In the genomic region with DNA sequence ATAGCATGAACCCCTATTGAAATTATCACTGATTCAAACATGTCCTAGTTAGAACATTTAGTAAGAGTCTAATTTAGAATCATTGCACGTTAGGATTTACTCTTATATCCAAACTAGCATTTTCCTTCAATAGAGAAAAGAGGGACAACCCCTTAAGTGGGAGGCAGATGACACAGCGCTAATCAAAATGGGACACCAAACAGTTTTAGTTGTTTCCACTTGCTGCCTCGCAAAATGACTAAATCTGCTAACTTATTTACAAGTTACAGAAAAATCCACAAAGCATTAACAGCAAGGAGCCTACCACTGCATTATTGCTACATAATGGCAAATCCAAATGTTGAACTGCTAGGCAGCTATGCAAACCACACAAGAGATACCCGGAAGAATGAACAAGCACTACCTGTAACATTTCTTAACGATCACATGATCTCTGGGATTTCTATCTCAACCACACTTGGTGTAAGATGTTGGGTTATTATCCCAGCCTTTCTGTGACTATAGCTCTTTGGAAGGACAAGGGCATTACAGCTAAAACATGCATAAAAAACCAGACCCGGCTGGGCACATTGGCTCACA, we compare ENCODE assay signal across 20 cellular contexts.
DNase-seq lines count a peak whose midpoint lies in the region; ATAC-seq and TF ChIP-seq lines count a peak whose summit lies in the region.
"Had no signal": no experiment of that assay in that cellular context is flagged by ENCODE, and none has a peak within 500 bp of the region (broad histone marks: within the 10 kb centered on the region; RNA-seq: fewer than 3 reads in every experiment).

No MANE protein-coding gene starts in this region.

- peak overlapping the region; percentile 29 for H3K27ac Mint-ChIP-seq in activated CD8-positive, alpha-beta memory T cell treated with anti-CD3 and anti-CD28 coated beads, Interleukin-2, amount 10 ng/mL, durations not matched to agents 7 days and 5 days
- peak overlapping the region; percentile 90 to 93 for H3K27ac Mint-ChIP-seq in activated naive CD4-positive, alpha-beta T cell treated with anti-CD3 and anti-CD28 coated beads, Interleukin-2, amount 50 U/mL, for 72 hours
- H3K27ac Mint-ChIP-seq in naive thymus-derived CD4-positive, alpha-beta T cell: peak overlapping the region in 6 of 9 donors; percentile 7 to 75 (median 54)

- intact Hi-C loops in naive thymus-derived CD4-positive, alpha-beta T cell (cut with micrococcal nuclease): no loop called here

- H3K27ac ChIP-seq in HEK293 (ENCODE audit: extremely low read depth, low read depth, low read length): no peak overlapping the region
- no peak overlapping the region for H3K27ac ChIP-seq in naive thymus-derived CD4-positive, alpha-beta T cell (ENCODE audit: low read depth, low read length)
- H3K27ac ChIP-seq: brain microvascular endothelial cell, colonic mucosa, neutrophil, thyroid gland had no signal

- H3K9me3 Mint-ChIP-seq in activated CD8-positive, alpha-beta memory T cell treated with anti-CD3 and anti-CD28 coated beads, Interleukin-2, amount 10 ng/mL, durations not matched to agents 7 days and 5 days (ENCODE audit: low read depth): no peaks in the 10 kb centered on the region
- no peaks in the 10 kb centered on the region for H3K9me3 Mint-ChIP-seq in activated naive CD4-positive, alpha-beta T cell treated with anti-CD3 and anti-CD28 coated beads, Interleukin-2, amount 50 U/mL, for 72 hours
- H3K9me3 Mint-ChIP-seq in naive thymus-derived CD4-positive, alpha-beta T cell: peaks cover 0 to 3% (median 0%) of the 10 kb centered on the region in 11 donors
- H3K9me3 Mint-ChIP-seq: CD14-positive monocyte had no signal

- H3K4me3 Mint-ChIP-seq in activated CD8-positive, alpha-beta memory T cell treated with anti-CD3 and anti-CD28 coated beads, Interleukin-2, amount 10 ng/mL, durations not matched to agents 7 days and 5 days: no peak overlapping the region
- peak overlapping the region in 1 of 10 donors; percentile 20 for H3K4me3 Mint-ChIP-seq in naive thymus-derived CD4-positive, alpha-beta T cell
- H3K4me3 Mint-ChIP-seq: CD14-positive monocyte had no signal

- H3K4me1 Mint-ChIP-seq in activated CD8-positive, alpha-beta memory T cell treated with anti-CD3 and anti-CD28 coated beads, Interleukin-2, amount 10 ng/mL, durations not matched to agents 7 days and 5 days: peaks cover 44% of the 10 kb centered on the region
- peaks cover 47 to 86% (median 79%) of the 10 kb centered on the region in 7 donors for H3K4me1 Mint-ChIP-seq in naive thymus-derived CD4-positive, alpha-beta T cell

- H3K27me3 Mint-ChIP-seq in activated CD8-positive, alpha-beta memory T cell treated with anti-CD3 and anti-CD28 coated beads, Interleukin-2, amount 10 ng/mL, durations not matched to agents 7 days and 5 days: no peaks in the 10 kb centered on the region
- no peaks in the 10 kb centered on the region for H3K27me3 Mint-ChIP-seq in naive thymus-derived CD4-positive, alpha-beta T cell

- POLR2A ChIA-PET in HEK293 (lab: Yijun Ruan, JAX): no interaction called here
- POLR2A ChIA-PET in naive thymus-derived CD4-positive, alpha-beta T cell (lab: Charles Lee): no interaction called here

- peaks cover 0 to 3% of the 10 kb centered on the region in 2 experiments; a peak in 1 of 3 replicates for H3K36me3 ChIP-seq in HEK293 (ENCODE audit: control insufficient read depth in 2 of 2, insufficient read depth in 1 of 2, low read length in 2 of 2)
- peaks cover 0 to 5% (median 0%) of the 10 kb centered on the region in 3 experiments for H3K36me3 ChIP-seq in naive thymus-derived CD4-positive, alpha-beta T cell (ENCODE audit: control insufficient read depth in 2 of 3, insufficient read depth in 3 of 3, low read length in 3 of 3)
- H3K36me3 ChIP-seq: brain microvascular endothelial cell, colonic mucosa, neutrophil, thyroid gland had no signal

- peaks cover 30% of the 10 kb centered on the region for H3K36me3 Mint-ChIP-seq in activated CD8-positive, alpha-beta memory T cell treated with anti-CD3 and anti-CD28 coated beads, Interleukin-2, amount 10 ng/mL, durations not matched to agents 7 days and 5 days
- H3K36me3 Mint-ChIP-seq in activated naive CD4-positive, alpha-beta T cell treated with anti-CD3 and anti-CD28 coated beads, Interleukin-2, amount 50 U/mL, for 72 hours: peaks cover 7 to 21% of the 10 kb centered on the region in 2 donors
- peaks cover 0 to 51% (median 30%) of the 10 kb centered on the region in 5 donors for H3K36me3 Mint-ChIP-seq in naive thymus-derived CD4-positive, alpha-beta T cell

- H3K27me3 ChIP-seq in naive thymus-derived CD4-positive, alpha-beta T cell (ENCODE audit: control insufficient read depth in 2 of 2, insufficient read depth in 2 of 2, low read length in 2 of 2): no peaks in the 10 kb centered on the region
- H3K27me3 ChIP-seq: brain microvascular endothelial cell, colonic mucosa, neutrophil, thyroid gland had no signal

- H3K4me1 ChIP-seq in HEK293 (ENCODE audit: control insufficient read depth, insufficient read depth, low read length): peaks cover 25% of the 10 kb centered on the region
- H3K4me1 ChIP-seq in naive thymus-derived CD4-positive, alpha-beta T cell (ENCODE audit: control insufficient read depth in 2 of 2, insufficient read depth in 2 of 2, low read length in 2 of 2): peaks cover 17 to 20% of the 10 kb centered on the region in 2 donors
- H3K4me1 ChIP-seq: colonic mucosa had no signal

- no peak for ATAC-seq in activated CD8-positive, alpha-beta memory T cell treated with anti-CD3 and anti-CD28 coated beads, Interleukin-2, amount 10 ng/mL, durations not matched to agents 7 days and 5 days
- peak; percentile 57 to 67 for ATAC-seq in activated naive CD4-positive, alpha-beta T cell treated with anti-CD3 and anti-CD28 coated beads, Interleukin-2, amount 50 U/mL, for 72 hours
- no peak for ATAC-seq in naive thymus-derived CD4-positive, alpha-beta T cell
- ATAC-seq: left lobe of liver had no signal

- H3K4me3 ChIP-seq in HEK293 (ENCODE audit: low read depth, low read length): no peak overlapping the region
- H3K4me3 ChIP-seq in naive thymus-derived CD4-positive, alpha-beta T cell (ENCODE audit: low read length): no peak overlapping the region
- H3K4me3 ChIP-seq: colonic mucosa, smooth muscle cell, thyroid gland had no signal

- no peaks in the 10 kb centered on the region for H3K9me3 ChIP-seq in HEK293 (ENCODE audit: control insufficient read depth, insufficient read depth, low read depth, low read length)
- H3K9me3 ChIP-seq in naive thymus-derived CD4-positive, alpha-beta T cell (ENCODE audit: control insufficient read depth in 2 of 3, low read length in 3 of 3): no peaks in the 10 kb centered on the region
- H3K9me3 ChIP-seq: colonic mucosa, neutrophil, thyroid gland had no signal

- no peak for TF ChIP-seq CTCF in HEK293 (tag by site-specific recombination; IDR thresholded peaks at IDR 0.05)

- no peak for DNase-seq in activated CD8-positive, alpha-beta memory T cell treated with anti-CD3 and anti-CD28 coated beads, Interleukin-2, amount 10 ng/mL, durations not matched to agents 7 days and 5 days
- DNase-seq in activated CD8-positive, alpha-beta memory T cell treated with anti-CD3 and anti-CD28 coated beads, Interleukin-2, amount 50 U/mL, for 4 hours: no peak
- DNase-seq in activated naive CD4-positive, alpha-beta T cell treated with anti-CD3 and anti-CD28 coated beads, Interleukin-2, amount 50 U/mL, for 72 hours (ENCODE audit: low spot score in 2 of 2): no peak
- DNase-seq in naive thymus-derived CD4-positive, alpha-beta T cell: no peak
- DNase-seq in NCI-H2107 (lab: John Stamatoyannopoulos, UW) (no peak), NCI-H1930 (lab: John Stamatoyannopoulos, UW) (no peak), middle frontal gyrus (ENCODE audit: extremely low spot score, low spot score) (no peak)
- DNase-seq: activated CD4-positive, CD25-positive, alpha-beta regulatory T cell; brain microvascular endothelial cell; colonic mucosa; DMS 273 treated with DMSO at 0.1 percent for 48 hours; NCI-H1105; stimulated activated CD8-positive, alpha-beta memory T cell treated with anti-CD3 and anti-CD28 coated beads, Interleukin-4, amount 100 ng/mL, for 48 hours; T-helper 9 cell; thyroid gland had no signal

- CTCF ChIA-PET in activated CD8-positive, alpha-beta memory T cell treated with anti-CD3 and anti-CD28 coated beads, Interleukin-2, amount 10 ng/mL, durations not matched to agents 7 days and 5 days (lab: Charles Lee): no interaction called here
- CTCF ChIA-PET in HEK293 (lab: Yijun Ruan, JAX): interaction anchor here (0.6 kb wide), 1 partner anchor 37 kb away, joined by 3 read pairs; no protein-coding TSS in a partner anchor
- CTCF ChIA-PET in naive thymus-derived CD4-positive, alpha-beta T cell (lab: Charles Lee): no interaction called here

TF ChIP-seq in HEK293, 187 proteins besides CTCF, POLR2A, EP300 and RAD21:
- TF ChIP-seq, protein P1, sequence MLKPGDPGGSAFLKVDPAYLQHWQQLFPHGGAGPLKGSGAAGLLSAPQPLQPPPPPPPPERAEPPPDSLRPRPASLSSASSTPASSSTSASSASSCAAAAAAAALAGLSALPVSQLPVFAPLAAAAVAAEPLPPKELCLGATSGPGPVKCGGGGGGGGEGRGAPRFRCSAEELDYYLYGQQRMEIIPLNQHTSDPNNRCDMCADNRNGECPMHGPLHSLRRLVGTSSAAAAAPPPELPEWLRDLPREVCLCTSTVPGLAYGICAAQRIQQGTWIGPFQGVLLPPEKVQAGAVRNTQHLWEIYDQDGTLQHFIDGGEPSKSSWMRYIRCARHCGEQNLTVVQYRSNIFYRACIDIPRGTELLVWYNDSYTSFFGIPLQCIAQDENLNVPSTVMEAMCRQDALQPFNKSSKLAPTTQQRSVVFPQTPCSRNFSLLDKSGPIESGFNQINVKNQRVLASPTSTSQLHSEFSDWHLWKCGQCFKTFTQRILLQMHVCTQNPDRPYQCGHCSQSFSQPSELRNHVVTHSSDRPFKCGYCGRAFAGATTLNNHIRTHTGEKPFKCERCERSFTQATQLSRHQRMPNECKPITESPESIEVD (tag by site-specific recombination; IDR thresholded peaks at IDR 0.05): peak; percentile 24; the same call in 1 of the 2 replicates
- no peak for TF ChIP-seq ZNF548 (tag by site-specific recombination; IDR thresholded peaks at IDR 0.05)
- TF ChIP-seq SCRT2 (tag by site-specific recombination; IDR thresholded peaks at IDR 0.05): 0 out of 2 replicates have a peak, but pooled peaks have one; percentile 17
- TF ChIP-seq SP2 (tag by site-specific recombination; IDR thresholded peaks at IDR 0.05): no peak

Comparison
In these comparisons a context has a peak if more than half of its experiments do, and no peak if none do; other contexts are left out.
1. ATAC-seq: peak in activated naive CD4-positive, alpha-beta T cell treated with anti-CD3 and anti-CD28 coated beads, Interleukin-2, amount 50 U/mL, for 72 hours (2 of 2); none in activated CD8-positive, alpha-beta memory T cell treated with anti-CD3 and anti-CD28 coated beads, Interleukin-2, amount 10 ng/mL, durations not matched to agents 7 days and 5 days (single experiment) and naive thymus-derived CD4-positive, alpha-beta T cell (single experiment).
2. H3K27ac Mint-ChIP-seq: peak in every context shown above with its lines; median percentile 92 in activated naive CD4-positive, alpha-beta T cell treated with anti-CD3 and anti-CD28 coated beads, Interleukin-2, amount 50 U/mL, for 72 hours; 54 in naive thymus-derived CD4-positive, alpha-beta T cell; 29 in activated CD8-positive, alpha-beta memory T cell treated with anti-CD3 and anti-CD28 coated beads, Interleukin-2, amount 10 ng/mL, durations not matched to agents 7 days and 5 days.